Comparison of ENCODE assay signal across 9 cellular contexts in the genomic region with DNA sequence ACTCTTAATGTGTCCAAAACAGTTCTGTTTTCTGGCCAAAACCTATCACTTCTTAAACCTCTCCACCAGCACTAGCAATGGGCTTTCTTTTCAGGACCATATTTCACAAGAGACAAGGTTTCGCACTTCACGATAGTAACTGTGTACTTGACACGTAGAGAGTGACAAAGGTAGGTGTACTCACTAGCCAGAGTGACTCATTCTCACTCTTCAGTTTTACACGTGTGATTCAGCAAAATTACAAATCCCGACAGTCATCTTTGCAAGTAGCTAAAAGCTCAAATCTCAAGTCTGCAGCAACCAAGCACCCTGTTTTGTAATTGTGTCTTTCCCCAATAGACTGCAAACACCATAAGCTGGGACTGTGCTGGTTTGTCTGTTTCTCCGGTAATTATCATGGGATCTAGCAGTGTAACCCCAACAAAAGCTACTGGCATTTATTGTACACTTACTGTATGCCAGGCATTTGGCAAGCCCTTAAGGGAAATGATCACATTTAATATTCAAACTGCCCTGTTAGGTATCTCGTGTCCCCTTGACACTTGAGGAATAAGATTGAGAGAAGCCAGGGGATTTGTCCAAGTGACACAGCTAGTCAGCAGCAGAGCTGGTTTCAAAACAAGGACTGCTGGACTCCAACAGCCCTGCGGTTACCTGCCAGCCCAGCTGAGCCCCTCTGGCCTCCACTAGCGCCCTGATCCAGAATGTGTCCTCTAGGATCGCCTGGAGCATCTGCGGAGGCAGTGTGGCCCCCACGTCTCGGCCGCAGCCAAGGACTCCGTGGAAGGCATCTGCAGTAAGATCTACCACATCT. TPM values are rescaled to one million over a fixed set of nuclear protein-coding genes. Genes with fewer than 3 reads are reported as not detected.
DNase-seq lines count a peak whose midpoint lies in the region; ATAC-seq and TF ChIP-seq lines count a peak whose summit lies in the region.
"Had no signal": no experiment of that assay in that cellular context is flagged by ENCODE, and none has a peak within 500 bp of the region (broad histone marks: within the 10 kb centered on the region; RNA-seq: fewer than 3 reads in every experiment).

No MANE protein-coding gene starts in this region.

- H3K4me1 Mint-ChIP-seq in activated T-cell treated with anti-CD3 and anti-CD28 coated beads, Interleukin-2, amount 50 U/mL, for 72 hours (ENCODE audit: low read depth): peaks cover 22% of the 10 kb centered on the region
- H3K4me1 Mint-ChIP-seq in T-cell (peaks cover 3 to 28% (median 13%) of the 10 kb centered on the region in 3 donors), endothelial cell (ENCODE audit: unreplicated experiment) (no peaks in the 10 kb centered on the region)
- H3K4me1 Mint-ChIP-seq in stimulated activated effector memory CD8-positive, alpha-beta T cell treated with anti-CD3 and anti-CD28 coated beads, Interleukin-12 subunit alpha, Interleukin-12 subunit beta, amount 100 ng/mL, for 72 hours: peaks cover 55% of the 10 kb centered on the region

- no peaks in the 10 kb centered on the region for H3K27me3 Mint-ChIP-seq in activated T-cell treated with anti-CD3 and anti-CD28 coated beads, Interleukin-2, amount 50 U/mL, for 72 hours (ENCODE audit: low read depth)
- no peaks in the 10 kb centered on the region for H3K27me3 Mint-ChIP-seq in T-cell
- no peaks in the 10 kb centered on the region for H3K27me3 Mint-ChIP-seq in endothelial cell (ENCODE audit: unreplicated experiment)

- peak overlapping the region in 1 of 2 donors; percentile 18 for H3K4me3 Mint-ChIP-seq in activated T-cell treated with anti-CD3 and anti-CD28 coated beads, Interleukin-2, amount 50 U/mL, for 72 hours
- no peak overlapping the region for H3K4me3 Mint-ChIP-seq in T-cell
- peak overlapping the region; percentile 0 for H3K4me3 Mint-ChIP-seq in endothelial cell (ENCODE audit: unreplicated experiment)
- H3K4me3 Mint-ChIP-seq in stimulated activated effector memory CD8-positive, alpha-beta T cell treated with anti-CD3 and anti-CD28 coated beads, Interleukin-12 subunit alpha, Interleukin-12 subunit beta, amount 100 ng/mL, for 72 hours: peak overlapping the region; percentile 67

- peak in 1 of 2 donors; percentile 25 for DNase-seq in activated T-cell treated with anti-CD3 and anti-CD28 coated beads, Interleukin-2, amount 50 U/mL, for 72 hours
- DNase-seq in activated T-cell treated with anti-CD3 and anti-CD28 coated beads for 4 hours (no peak), T-cell (no peak), endothelial cell (ENCODE audit: low spot score) (no peak), NCI-H2107 (lab: John Stamatoyannopoulos, UW) (no peak), NCI-H82 (lab: John Stamatoyannopoulos, UW) (no peak), NCI-H446 (lab: John Stamatoyannopoulos, UW) (no peak)
- DNase-seq in stimulated activated effector memory CD8-positive, alpha-beta T cell treated with anti-CD3 and anti-CD28 coated beads, Interleukin-12 subunit alpha, Interleukin-12 subunit beta, amount 100 ng/mL, for 72 hours (ENCODE audit: low spot score in 2 of 2): no peak
- DNase-seq: NCI-H2227 treated with DMSO at 0.1 percent for 48 hours had no signal

- no peak for TF ChIP-seq CTCF in endothelial cell (IDR thresholded peaks at IDR 0.05; ENCODE audit: unreplicated experiment)

- H3K27ac Mint-ChIP-seq in activated T-cell treated with anti-CD3 and anti-CD28 coated beads, Interleukin-2, amount 50 U/mL, for 72 hours: peak overlapping the region; percentile 6
- H3K27ac Mint-ChIP-seq in T-cell (peak overlapping the region; percentile 57 to 68), endothelial cell (ENCODE audit: unreplicated experiment) (no peak overlapping the region)
- peak overlapping the region; percentile 88 for H3K27ac Mint-ChIP-seq in stimulated activated effector memory CD8-positive, alpha-beta T cell treated with anti-CD3 and anti-CD28 coated beads, Interleukin-12 subunit alpha, Interleukin-12 subunit beta, amount 100 ng/mL, for 72 hours

- no peaks in the 10 kb centered on the region for H3K9me3 Mint-ChIP-seq in activated T-cell treated with anti-CD3 and anti-CD28 coated beads, Interleukin-2, amount 50 U/mL, for 72 hours
- no peaks in the 10 kb centered on the region for H3K9me3 Mint-ChIP-seq in T-cell
- no peaks in the 10 kb centered on the region for H3K9me3 Mint-ChIP-seq in endothelial cell (ENCODE audit: unreplicated experiment)
- H3K9me3 Mint-ChIP-seq in stimulated activated effector memory CD8-positive, alpha-beta T cell treated with anti-CD3 and anti-CD28 coated beads, Interleukin-12 subunit alpha, Interleukin-12 subunit beta, amount 100 ng/mL, for 72 hours: no peaks in the 10 kb centered on the region

- peaks cover 12 to 19% of the 10 kb centered on the region in 2 donors for H3K36me3 Mint-ChIP-seq in activated T-cell treated with anti-CD3 and anti-CD28 coated beads, Interleukin-2, amount 50 U/mL, for 72 hours (ENCODE audit: insufficient read depth in 2 of 2)
- H3K36me3 Mint-ChIP-seq in T-cell: peaks cover 51% of the 10 kb centered on the region
- peaks cover 39% of the 10 kb centered on the region for H3K36me3 Mint-ChIP-seq in endothelial cell (ENCODE audit: low read depth, unreplicated experiment)
- peaks cover 100% of the 10 kb centered on the region for H3K36me3 Mint-ChIP-seq in stimulated activated effector memory CD8-positive, alpha-beta T cell treated with anti-CD3 and anti-CD28 coated beads, Interleukin-12 subunit alpha, Interleukin-12 subunit beta, amount 100 ng/mL, for 72 hours

- peak; percentile 64 to 76 for ATAC-seq in activated T-cell treated with anti-CD3 and anti-CD28 coated beads, Interleukin-2, amount 50 U/mL, for 72 hours (replicated peaks in 1 of 2)
- no peak for ATAC-seq in T-cell (replicated peaks in 1 of 4)
- peak; percentile 83 for ATAC-seq in stimulated activated effector memory CD8-positive, alpha-beta T cell treated with anti-CD3 and anti-CD28 coated beads, Interleukin-12 subunit alpha, Interleukin-12 subunit beta, amount 100 ng/mL, for 72 hours

- CTCF ChIA-PET in T-cell (lab: Charles Lee): interaction anchor here in 1 of 2 donors (1.1 kb wide), 1 partner anchor 17 kb away, joined by 9 read pairs; no protein-coding TSS in a partner anchor

- POLR2A ChIA-PET in T-cell (lab: Charles Lee): interaction anchor here (0.6 to 1.1 kb wide), 3 partner anchors 9 to 17 kb away, joined by 3 to 5 read pairs (median 3); no protein-coding TSS in a partner anchor

RNA-seq across cellular contexts. Expression of a gene that starts 9.9 kb away (rescaled TPM):
- 10 to 100 TPM; 38.7 to 42.0 TPM for total RNA-seq in activated T-cell treated with anti-CD3 and anti-CD28 coated beads, Interleukin-2, amount 50 U/mL, for 72 hours
- total RNA-seq in T-cell (10 to 100 TPM; 74.4 to 78.7 (median 74.6) TPM), endothelial cell (ENCODE audit: unreplicated experiment) (34.8 TPM)

RNA-seq across cellular contexts. Expression of a gene that starts 27.6 kb away (rescaled TPM):
- total RNA-seq in activated T-cell treated with anti-CD3 and anti-CD28 coated beads, Interleukin-2, amount 50 U/mL, for 72 hours: 10 to 100 TPM; 28.4 to 29.8 TPM
- total RNA-seq in T-cell: 100 to 1,000 TPM in 1 of 5 donors, 10 to 100 TPM in 4; 58.6 to 106 (median 68.3) TPM
- 22.9 TPM for total RNA-seq in endothelial cell (ENCODE audit: unreplicated experiment)

RNA-seq across cellular contexts. Expression of a gene that starts 32.4 kb away (rescaled TPM):
- total RNA-seq in activated T-cell treated with anti-CD3 and anti-CD28 coated beads, Interleukin-2, amount 50 U/mL, for 72 hours: 10 to 100 TPM in 1 of 2 donors, 1 to 10 TPM in 1; 8.9 to 18.0 TPM
- total RNA-seq in T-cell (1 to 10 TPM in 3 of 5 donors, under 1 TPM in 1, not detected in 1; 0.35 to 1.7 (median 1.4) TPM), endothelial cell (ENCODE audit: unreplicated experiment) (41.3 TPM)

RNA-seq across cellular contexts. Expression of a gene that starts 53.2 kb away (rescaled TPM):
- 10 to 100 TPM; 37.0 to 59.1 TPM for total RNA-seq in activated T-cell treated with anti-CD3 and anti-CD28 coated beads, Interleukin-2, amount 50 U/mL, for 72 hours
- total RNA-seq in T-cell (100 to 1,000 TPM in 1 of 5 donors, 10 to 100 TPM in 4; 55.5 to 101 (median 85.1) TPM), endothelial cell (ENCODE audit: unreplicated experiment) (62.7 TPM)

RNA-seq across cellular contexts. Expression of a gene that starts 53.4 kb away (rescaled TPM):
- 1 to 10 TPM; 2.1 to 3.2 TPM for total RNA-seq in activated T-cell treated with anti-CD3 and anti-CD28 coated beads, Interleukin-2, amount 50 U/mL, for 72 hours
- 1 to 10 TPM; 3.1 to 6.9 (median 6.1) TPM for total RNA-seq in T-cell
- total RNA-seq in endothelial cell (ENCODE audit: unreplicated experiment): 3.6 TPM

Comparison
In these comparisons a context has a peak if more than half of its experiments do, and no peak if none do; other contexts are left out.
1. ATAC-seq: peak in activated T-cell treated with anti-CD3 and anti-CD28 coated beads, Interleukin-2, amount 50 U/mL, for 72 hours (2 of 2) and stimulated activated effector memory CD8-positive, alpha-beta T cell treated with anti-CD3 and anti-CD28 coated beads, Interleukin-12 subunit alpha, Interleukin-12 subunit beta, amount 100 ng/mL, for 72 hours (single experiment); none in T-cell (0 of 4).
2. H3K4me3 Mint-ChIP-seq: peak in endothelial cell (single experiment) and stimulated activated effector memory CD8-positive, alpha-beta T cell treated with anti-CD3 and anti-CD28 coated beads, Interleukin-12 subunit alpha, Interleukin-12 subunit beta, amount 100 ng/mL, for 72 hours (single experiment); none in T-cell (0 of 3).